Comparison of ENCODE assay signal across 10 cellular contexts in genomic region chr18:29892960-29893558, GRCh38.
A peak's percentile ranks its signal among the peaks of the same experiment; 100 is the strongest.
DNase-seq lines count a peak whose midpoint lies in the region; ATAC-seq and TF ChIP-seq lines count a peak whose summit lies in the region.
"Had no signal": no experiment of that assay in that cellular context is flagged by ENCODE, and none has a peak within 500 bp of the region (broad histone marks: within the 10 kb centered on the region; RNA-seq: fewer than 3 reads in every experiment).

No MANE protein-coding gene starts in this region.

- H3K36me3 ChIP-seq in Loucy (ENCODE audit: insufficient read depth, low read length) (no peaks in the 10 kb centered on the region), osteoblast (ENCODE audit: insufficient read depth, low read length) (no peaks in the 10 kb centered on the region)

- H3K4me1 ChIP-seq in Loucy (ENCODE audit: insufficient read depth, low read length, poor library complexity, severe bottlenecking) (no peaks in the 10 kb centered on the region), osteoblast (ENCODE audit: insufficient read depth, low read length) (no peaks in the 10 kb centered on the region)

- no peak for ATAC-seq in GM21367 (IDR thresholded peaks at IDR 0.05; ENCODE audit: unreplicated experiment)

- H4K20me1 ChIP-seq in Loucy (ENCODE audit: insufficient read depth, low read length, poor library complexity, severe bottlenecking) (no peaks in the 10 kb centered on the region), osteoblast (ENCODE audit: insufficient read depth, low read length) (no peaks in the 10 kb centered on the region)

- peak; percentile 78 for TF ChIP-seq CTCF in Loucy (conservative IDR thresholded peaks at IDR 0.05; ENCODE audit: low read length)
- TF ChIP-seq CTCF in choroid plexus epithelial cell (conservative IDR thresholded peaks at IDR 0.05; ENCODE audit: low read depth, low read length): peak; percentile 42
- TF ChIP-seq CTCF in osteoblast (IDR thresholded peaks at IDR 0.05; ENCODE audit: extremely low read depth, low read depth, low read length): peak; percentile 43
- TF ChIP-seq CTCF in GM20000 (IDR thresholded peaks at IDR 0.05; ENCODE audit: extremely low read depth, missing control alignments): no peak

- DNase-seq in NCI-H446 treated with DMSO at 0.1 percent for 48 hours (lab: John Stamatoyannopoulos, UW) (peak; percentile 9), NCI-H446 (lab: John Stamatoyannopoulos, UW) (no peak), choroid plexus epithelial cell (ENCODE audit: low read depth) (peak; percentile 6), osteoblast (ENCODE audit: insufficient read length, low spot score, missing footprints) (no peak), NCI-H2081 treated with DMSO at 0.1 percent for 48 hours (lab: John Stamatoyannopoulos, UW) (no peak), GM20000 (ENCODE audit: low spot score) (no peak)
- DNase-seq: activated CD4-positive, alpha-beta T cell treated with anti-CD3 and anti-CD28 coated beads, Interleukin-2, amount 50 U/mL, for 1 hour; kidney had no signal

- H3K27me3 ChIP-seq in Loucy (ENCODE audit: insufficient read depth, low read length, poor library complexity, severe bottlenecking) (no peaks in the 10 kb centered on the region), osteoblast (ENCODE audit: insufficient read depth, low read length) (no peaks in the 10 kb centered on the region)

- H3K4me2 ChIP-seq in Loucy (ENCODE audit: low read depth, low read length, poor library complexity, severe bottlenecking) (no peak overlapping the region), osteoblast (ENCODE audit: insufficient read depth, low read length) (no peak overlapping the region)

- H3K9me2 ChIP-seq in Loucy (replicated peaks; ENCODE audit: low read depth, low read length): no peaks in the 10 kb centered on the region

- no peak overlapping the region for H3K4me3 ChIP-seq in Loucy (ENCODE audit: low read length, poor library complexity, severe bottlenecking)
- H3K4me3 ChIP-seq in choroid plexus epithelial cell (ENCODE audit: low read depth, low read length): no peak overlapping the region
- no peak overlapping the region for H3K4me3 ChIP-seq in osteoblast (ENCODE audit: insufficient read depth, low read length)

- no peak overlapping the region for H3K27ac ChIP-seq in osteoblast (ENCODE audit: low read depth, low read length)

- H3K9me3 ChIP-seq in Loucy (ENCODE audit: insufficient read depth, low read depth, low read length): no peaks in the 10 kb centered on the region
- no peaks in the 10 kb centered on the region for H3K9me3 ChIP-seq in osteoblast (ENCODE audit: low read depth, low read length)

- H3K79me2 ChIP-seq in Loucy (ENCODE audit: insufficient read depth, low read length) (no peaks in the 10 kb centered on the region), osteoblast (ENCODE audit: insufficient read depth, low read length) (no peaks in the 10 kb centered on the region)

- H2AFZ ChIP-seq in Loucy (ENCODE audit: low read length) (no peak overlapping the region), osteoblast (ENCODE audit: low read length) (no peak overlapping the region)

- H3F3A ChIP-seq in Loucy (ENCODE audit: low read depth): no peaks in the 10 kb centered on the region

- H3K9ac ChIP-seq in Loucy (ENCODE audit: low read depth, low read length, poor library complexity, severe bottlenecking): no peak overlapping the region

Comparison
In these comparisons a context has a peak if more than half of its experiments do, and no peak if none do; other contexts are left out.
1. DNase-seq: peak in NCI-H446 treated with DMSO at 0.1 percent for 48 hours (single experiment) and choroid plexus epithelial cell (single experiment); none in NCI-H446 (0 of 2), osteoblast (single experiment), NCI-H2081 treated with DMSO at 0.1 percent for 48 hours (single experiment) and GM20000 (single experiment).